1 cellular context compared by ENCODE assay signal in genomic region chr4:14072506-14072905, GRCh38.
TF ChIP-seq lines count a peak whose summit lies in the region.

No MANE protein-coding gene starts in this region.

TF ChIP-seq in K562, 482 proteins besides CTCF, POLR2A, EP300 and RAD21 (continued from another document):
- no peak for TF ChIP-seq HDGF (IDR thresholded peaks at IDR 0.05)
- TF ChIP-seq TGIF2 (CRISPR knock-in tag; IDR thresholded peaks at IDR 0.05), result no peak
